In the genomic region with DNA sequence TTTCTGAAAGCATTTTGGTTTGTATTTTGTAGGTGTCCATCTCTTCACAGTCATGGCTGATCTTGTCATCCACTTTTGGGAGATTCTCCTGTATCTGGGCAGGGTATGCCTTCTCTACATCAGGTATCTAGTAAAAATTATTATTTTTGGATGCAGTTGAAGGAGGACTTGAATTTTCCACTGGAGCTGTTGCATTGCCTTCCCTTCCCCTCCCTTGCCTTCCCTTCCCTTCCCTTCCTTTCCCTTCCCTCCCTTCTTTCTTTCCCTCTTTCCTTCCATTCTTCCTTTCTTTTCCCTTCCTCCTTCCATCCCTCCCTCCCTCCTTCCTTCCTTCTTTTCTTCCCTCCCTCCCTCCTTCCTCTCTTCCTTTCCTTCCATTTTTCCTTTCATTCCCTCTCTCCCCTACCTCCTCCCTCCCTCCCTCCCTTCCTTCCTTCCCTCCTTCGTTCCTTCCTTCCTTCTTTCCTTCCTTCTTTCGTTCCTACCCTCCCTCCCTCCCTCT, we compare ENCODE assay signal across 2 cellular contexts.
TF ChIP-seq lines count a peak whose summit lies in the region.

No MANE protein-coding gene starts in this region.

TF ChIP-seq in HepG2, 621 proteins besides CTCF, POLR2A, EP300 and RAD21:
- TF ChIP-seq ZSCAN21 (CRISPR knock-in tag; IDR thresholded peaks at IDR 0.05; ENCODE audit: borderline replicate concordance) = no peak
- TF ChIP-seq, protein P1, sequence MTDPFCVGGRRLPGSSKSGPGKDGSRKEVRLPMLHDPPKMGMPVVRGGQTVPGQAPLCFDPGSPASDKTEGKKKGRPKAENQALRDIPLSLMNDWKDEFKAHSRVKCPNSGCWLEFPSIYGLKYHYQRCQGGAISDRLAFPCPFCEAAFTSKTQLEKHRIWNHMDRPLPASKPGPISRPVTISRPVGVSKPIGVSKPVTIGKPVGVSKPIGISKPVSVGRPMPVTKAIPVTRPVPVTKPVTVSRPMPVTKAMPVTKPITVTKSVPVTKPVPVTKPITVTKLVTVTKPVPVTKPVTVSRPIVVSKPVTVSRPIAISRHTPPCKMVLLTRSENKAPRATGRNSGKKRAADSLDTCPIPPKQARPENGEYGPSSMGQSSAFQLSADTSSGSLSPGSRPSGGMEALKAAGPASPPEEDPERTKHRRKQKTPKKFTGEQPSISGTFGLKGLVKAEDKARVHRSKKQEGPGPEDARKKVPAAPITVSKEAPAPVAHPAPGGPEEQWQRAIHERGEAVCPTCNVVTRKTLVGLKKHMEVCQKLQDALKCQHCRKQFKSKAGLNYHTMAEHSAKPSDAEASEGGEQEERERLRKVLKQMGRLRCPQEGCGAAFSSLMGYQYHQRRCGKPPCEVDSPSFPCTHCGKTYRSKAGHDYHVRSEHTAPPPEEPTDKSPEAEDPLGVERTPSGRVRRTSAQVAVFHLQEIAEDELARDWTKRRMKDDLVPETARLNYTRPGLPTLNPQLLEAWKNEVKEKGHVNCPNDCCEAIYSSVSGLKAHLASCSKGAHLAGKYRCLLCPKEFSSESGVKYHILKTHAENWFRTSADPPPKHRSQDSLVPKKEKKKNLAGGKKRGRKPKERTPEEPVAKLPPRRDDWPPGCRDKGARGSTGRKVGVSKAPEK (CRISPR knock-in tag; IDR thresholded peaks at IDR 0.05; ENCODE audit: borderline replicate concordance) = no peak
- no peak for TF ChIP-seq RARA (CRISPR knock-in tag; IDR thresholded peaks at IDR 0.05)
- no peak for TF ChIP-seq PREB (CRISPR knock-in tag; IDR thresholded peaks at IDR 0.05)
- TF ChIP-seq ZNF678 (CRISPR knock-in tag; IDR thresholded peaks at IDR 0.05) = no peak
- TF ChIP-seq SYNCRIP (IDR thresholded peaks at IDR 0.05; ENCODE audit: insufficient read depth, low read depth, low read length) = no peak
- TF ChIP-seq PHB2 (IDR thresholded peaks at IDR 0.05; ENCODE audit: partially characterized antibody) = no peak
- TF ChIP-seq PCBP2 (optimal IDR thresholded peaks at IDR 0.05; ENCODE audit: low read depth, low read length, poor library complexity, severe bottlenecking) = peak; percentile 90
- TF ChIP-seq RBFOX2 (IDR thresholded peaks at IDR 0.05; ENCODE audit: low read depth, low read length) = no peak
- peak; percentile 65 for TF ChIP-seq HNRNPK (IDR thresholded peaks at IDR 0.05; ENCODE audit: low read depth, low read length, poor library complexity, severe bottlenecking)
- TF ChIP-seq MZF1 (CRISPR knock-in tag; IDR thresholded peaks at IDR 0.05; ENCODE audit: borderline replicate concordance) = no peak
- no peak for TF ChIP-seq SMAD9 (CRISPR knock-in tag; IDR thresholded peaks at IDR 0.05)
- no peak for TF ChIP-seq TCF7 (IDR thresholded peaks at IDR 0.05; ENCODE audit: low read depth)
- TF ChIP-seq CHCHD3 (CRISPR knock-in tag; IDR thresholded peaks at IDR 0.05) = no peak
- no peak for TF ChIP-seq ZNF496 (CRISPR knock-in tag; IDR thresholded peaks at IDR 0.05; ENCODE audit: insufficient replicate concordance)
TF ChIP-seq in HepG2: peak in this region for 2.

TF ChIP-seq in K562, 482 proteins besides CTCF, POLR2A, EP300 and RAD21:
- TF ChIP-seq RHOXF2B (CRISPR knock-in tag; conservative IDR thresholded peaks at IDR 0.05) (no peak), SNRNP70 (optimal IDR thresholded peaks at IDR 0.05; ENCODE audit: low read depth, low read length) (no peak), KDM2B (CRISPR knock-in tag; IDR thresholded peaks at IDR 0.05) (no peak), ZNF512 (tag; IDR thresholded peaks at IDR 0.05) (peak; percentile 79), KHSRP (IDR thresholded peaks at IDR 0.05) (no peak), RNF2 (IDR thresholded peaks at IDR 0.05) (no peak), TCF15 (CRISPR knock-in tag; IDR thresholded peaks at IDR 0.05) (no peak)
